Comparison of ENCODE assay signal across 19 cellular contexts in genomic region chr1:51300270-51300669, GRCh38. TPM values are rescaled to one million over a fixed set of nuclear protein-coding genes. Genes with fewer than 3 reads are reported as not detected.
DNase-seq lines count a peak whose midpoint lies in the region; ATAC-seq, FAIRE-seq and TF ChIP-seq lines count a peak whose summit lies in the region.
"Had no signal": no experiment of that assay in that cellular context is flagged by ENCODE, and none has a peak within 500 bp of the region (broad histone marks: within the 10 kb centered on the region; RNA-seq: fewer than 3 reads in every experiment).

No MANE protein-coding gene starts in this region.

- H3K9me3 ChIP-seq in K562 (replicated peaks; ENCODE audit: control insufficient read depth, insufficient read depth, low read depth, low read length): no peaks in the 10 kb centered on the region
- no peaks in the 10 kb centered on the region for H3K9me3 ChIP-seq in sigmoid colon
- H3K9me3 ChIP-seq: HAP-1 had no signal

- H3K27me3 ChIP-seq in H7 (ENCODE audit: control insufficient read depth, insufficient read depth, low read length): peaks cover 4% of the 10 kb centered on the region; the same call in 1 of the 2 replicates
- no peaks in the 10 kb centered on the region for H3K27me3 ChIP-seq in K562 (ENCODE audit: control insufficient read depth in 2 of 2, insufficient read depth in 2 of 2, low read length in 2 of 2)
- peaks cover 0 to 7% (median 0%) of the 10 kb centered on the region in 3 donors for H3K27me3 ChIP-seq in sigmoid colon
- H3K27me3 ChIP-seq: BLaER1 had no signal

- no peak for DNase-seq in GM12891 (ENCODE audit: insufficient read length, low spot score)
- DNase-seq in H7: peak; percentile 25
- no peak for DNase-seq in K562 (ENCODE audit: extremely low read depth in 1 of 4, low spot score in 3 of 4)
- DNase-seq in sigmoid colon: peak; percentile 10
- no peak for DNase-seq in SIG-M5 treated with dmso at 0.1 percent for 504 hours (lab: John Stamatoyannopoulos, UW; ENCODE audit: unreplicated experiment)
- no peak for DNase-seq in glutamatergic neuron
- DNase-seq in stimulated activated CD4-positive, alpha-beta T cell treated with anti-CD3 and anti-CD28 coated beads, Interleukin-12 subunit alpha, Interleukin-12 subunit beta, amount 100 ng/mL, for 4 hours: no peak
- DNase-seq: 8988T; CD8-positive, alpha-beta T cell; COR-L47; DMS 273 treated with DMSO at 0.1 percent for 48 hours; DMS53; GOT3 had no signal

- no peak overlapping the region for H3K27ac Mint-ChIP-seq in glutamatergic neuron (ENCODE audit: unreplicated experiment)
- H3K27ac Mint-ChIP-seq: CD8-positive, alpha-beta T cell had no signal

- in situ Hi-C loops in K562 (cut with MboI): no loop called here

- H3K4me3 Mint-ChIP-seq in glutamatergic neuron (ENCODE audit: unreplicated experiment): no peak overlapping the region
- H3K4me3 Mint-ChIP-seq: CD14-positive monocyte; CD8-positive, alpha-beta T cell had no signal

- H3K4me1 ChIP-seq in K562 (replicated peaks in 1 of 2; ENCODE audit: control insufficient read depth in 2 of 2, insufficient read depth in 2 of 2, low read length in 2 of 2): peaks cover 16 to 61% of the 10 kb centered on the region in 2 experiments; a peak in 4 of 5 replicates
- H3K4me1 ChIP-seq in sigmoid colon: peaks cover 0 to 12% (median 9%) of the 10 kb centered on the region in 4 donors

- no peak overlapping the region for H3K9ac ChIP-seq in K562 (ENCODE audit: insufficient read depth in 1 of 2, low read depth in 2 of 2, low read length in 2 of 2)
- H3K9ac ChIP-seq: BLaER1 had no signal

- CTCF ChIA-PET in K562 (lab: Yijun Ruan, JAX; ENCODE audit: low intra/inter-chr PET ratio): no interaction called here

- no peaks in the 10 kb centered on the region for H3K79me2 ChIP-seq in K562 (ENCODE audit: control insufficient read depth, insufficient read depth, low read length)

- H4K20me1 ChIP-seq in K562 (replicated peaks; ENCODE audit: control insufficient read depth, insufficient read depth, low read length): no peaks in the 10 kb centered on the region
- H4K20me1 ChIP-seq: BLaER1 had no signal

- 33% methylated on average over 3 of the region's 3 CpGs for WGBS in K562 (ENCODE audit: insufficient coverage, low coverage, missing lambda C conversion rate)
- 69 to 76% methylated on average over 3 of the region's 3 CpGs for WGBS in sigmoid colon, 2 donors

- H3K4me2 ChIP-seq in K562 (ENCODE audit: insufficient read depth, low read length): no peak overlapping the region

- H2AFZ ChIP-seq in K562 (ENCODE audit: low read depth, low read length): no peak overlapping the region

- peaks cover 12% of the 10 kb centered on the region for H3K4me1 Mint-ChIP-seq in glutamatergic neuron (ENCODE audit: low read depth, unreplicated experiment)

- no peak for TF ChIP-seq EP300 in K562 (IDR thresholded peaks at IDR 0.05; ENCODE audit: low read length)
- no peak for TF ChIP-seq EP300 in sigmoid colon (IDR thresholded peaks at IDR 0.05)

- peak; percentile 45 for FAIRE-seq in GM12891 (lab: Jason Lieb, UNC)
- FAIRE-seq in K562 (lab: Jason Lieb, UNC): no peak
- FAIRE-seq: G401.6 had no signal

- ATAC-seq in K562: no peak
- ATAC-seq: CD8-positive, alpha-beta T cell had no signal

- POLR2A ChIA-PET in K562 (lab: Yijun Ruan, JAX): interaction anchor here (0.6 kb wide), 1 partner anchor 28 kb away, joined by 5 read pairs; no protein-coding TSS in a partner anchor

- TF ChIP-seq CTCF in K562 (IDR thresholded peaks at IDR 0.05 in 2 of 3, conservative IDR thresholded peaks at IDR 0.05 in 1 of 3; ENCODE audit: insufficient read depth in 2 of 3, low read depth in 1 of 3, low read length in 3 of 3): no peak
- no peak for TF ChIP-seq CTCF in sigmoid colon (IDR thresholded peaks at IDR 0.05)
- no peak for TF ChIP-seq CTCF in glutamatergic neuron (IDR thresholded peaks at IDR 0.05; ENCODE audit: partially characterized antibody, unreplicated experiment)

- intact Hi-C loops in K562 (cut with micrococcal nuclease): no loop called here
- intact Hi-C loops in sigmoid colon (cut with DNase I): no loop called here

- no peak overlapping the region for H3K4me3 ChIP-seq in H7 (ENCODE audit: insufficient read depth, low read depth, low read length)
- no peak overlapping the region for H3K4me3 ChIP-seq in K562
- no peak overlapping the region for H3K4me3 ChIP-seq in sigmoid colon
- H3K4me3 ChIP-seq: BLaER1, HAP-1 had no signal

- peaks cover 5% of the 10 kb centered on the region for H3K27me3 Mint-ChIP-seq in glutamatergic neuron (ENCODE audit: unreplicated experiment)

- no peaks in the 10 kb centered on the region for H3K9me1 ChIP-seq in K562 (ENCODE audit: control insufficient read depth, insufficient read depth, low read length)

- TF ChIP-seq RAD21 in K562 (CRISPR knock-in tag; conservative IDR thresholded peaks at IDR 0.05 in 1 of 2, IDR thresholded peaks at IDR 0.05 in 1 of 2): no peak

- BruUV-seq in K562 (replicated peaks; lab: Mats Ljungman, UMichigan): no TSS peak

- no peak overlapping the region for H3K27ac ChIP-seq in K562 (ENCODE audit: extremely low read depth, low read depth, low read length)
- H3K27ac ChIP-seq in sigmoid colon: no peak overlapping the region
- H3K27ac ChIP-seq: BLaER1, HL-60 had no signal

- no peaks in the 10 kb centered on the region for H3K36me3 ChIP-seq in H7 (replicated peaks; ENCODE audit: control insufficient read depth, insufficient read depth, low read length)
- H3K36me3 ChIP-seq in K562 (ENCODE audit: control insufficient read depth, insufficient read depth, low read length): no peaks in the 10 kb centered on the region
- no peaks in the 10 kb centered on the region for H3K36me3 ChIP-seq in sigmoid colon
- H3K36me3 ChIP-seq: BLaER1, HAP-1 had no signal

- no peaks in the 10 kb centered on the region for H3K9me3 Mint-ChIP-seq in glutamatergic neuron (ENCODE audit: unreplicated experiment)
- H3K9me3 Mint-ChIP-seq: CD8-positive, alpha-beta T cell had no signal

- TF ChIP-seq POLR2A in GM12891 (IDR thresholded peaks at IDR 0.05; ENCODE audit: low read depth, low read length) (no peak), K562 (conservative IDR thresholded peaks at IDR 0.05) (no peak), sigmoid colon (IDR thresholded peaks at IDR 0.05) (no peak)

- H3K36me3 Mint-ChIP-seq in glutamatergic neuron (ENCODE audit: unreplicated experiment): peaks cover 7% of the 10 kb centered on the region
- H3K36me3 Mint-ChIP-seq: CD14-positive monocyte; CD8-positive, alpha-beta T cell had no signal

TF ChIP-seq in GM12891, 5 proteins besides CTCF, POLR2A, EP300 and RAD21:
- no peak for TF ChIP-seq POLR2AphosphoS5 (IDR thresholded peaks at IDR 0.05; ENCODE audit: low read depth, low read length)
- no peak for TF ChIP-seq SPI1 (IDR thresholded peaks at IDR 0.05; ENCODE audit: low read depth, low read length)
- no peak for TF ChIP-seq PAX5 (IDR thresholded peaks at IDR 0.05; ENCODE audit: insufficient read depth, low read length, severe bottlenecking)
- TF ChIP-seq POU2F2 (IDR thresholded peaks at IDR 0.05; ENCODE audit: low read depth, low read length): no peak

TF ChIP-seq in K562, 482 proteins besides CTCF, POLR2A, EP300 and RAD21 (continues in another document):
- TF ChIP-seq, protein P1, sequence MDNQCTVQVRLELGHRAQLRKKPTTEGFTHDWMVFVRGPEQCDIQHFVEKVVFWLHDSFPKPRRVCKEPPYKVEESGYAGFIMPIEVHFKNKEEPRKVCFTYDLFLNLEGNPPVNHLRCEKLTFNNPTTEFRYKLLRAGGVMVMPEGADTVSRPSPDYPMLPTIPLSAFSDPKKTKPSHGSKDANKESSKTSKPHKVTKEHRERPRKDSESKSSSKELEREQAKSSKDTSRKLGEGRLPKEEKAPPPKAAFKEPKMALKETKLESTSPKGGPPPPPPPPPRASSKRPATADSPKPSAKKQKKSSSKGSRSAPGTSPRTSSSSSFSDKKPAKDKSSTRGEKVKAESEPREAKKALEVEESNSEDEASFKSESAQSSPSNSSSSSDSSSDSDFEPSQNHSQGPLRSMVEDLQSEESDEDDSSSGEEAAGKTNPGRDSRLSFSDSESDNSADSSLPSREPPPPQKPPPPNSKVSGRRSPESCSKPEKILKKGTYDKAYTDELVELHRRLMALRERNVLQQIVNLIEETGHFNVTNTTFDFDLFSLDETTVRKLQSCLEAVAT (IDR thresholded peaks at IDR 0.05): 0 out of 4 replicates have a peak, but pooled peaks of 1 of the 2 experiments have one; percentile 33
- TF ChIP-seq, protein P2, sequence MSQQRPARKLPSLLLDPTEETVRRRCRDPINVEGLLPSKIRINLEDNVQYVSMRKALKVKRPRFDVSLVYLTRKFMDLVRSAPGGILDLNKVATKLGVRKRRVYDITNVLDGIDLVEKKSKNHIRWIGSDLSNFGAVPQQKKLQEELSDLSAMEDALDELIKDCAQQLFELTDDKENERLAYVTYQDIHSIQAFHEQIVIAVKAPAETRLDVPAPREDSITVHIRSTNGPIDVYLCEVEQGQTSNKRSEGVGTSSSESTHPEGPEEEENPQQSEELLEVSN (IDR thresholded peaks at IDR 0.05; ENCODE audit: borderline replicate concordance in 1 of 2, extremely low read depth in 1 of 2, insufficient read depth in 1 of 2, insufficient read length in 1 of 2, low read depth in 1 of 2, low read length in 1 of 2, poor library complexity in 1 of 2, severe bottlenecking in 1 of 2): peak in 1 of 2 experiments; percentile 1
- TF ChIP-seq NR3C1 (CRISPR knock-in tag; IDR thresholded peaks at IDR 0.05): no peak

RNA-seq across cellular contexts. Expression of gene TTC39A, which starts 30.1 kb away (rescaled TPM):
- polyA plus RNA-seq in GM12891 (2012; ENCODE audit: low read depth, missing spikeins): 1.6 TPM
- total RNA-seq in H7 (2014; rRNA removed; shearing (Covaris generic)): 11.6 and 12.3 TPM in 2 replicates
- total RNA-seq in K562 (2011; cell fraction: chromatin; rRNA removed; ENCODE audit: low replicate concordance): 1.6 and 1.9 TPM in 2 replicates
- 0.53 and 2.7 TPM in 2 replicates for total RNA-seq in K562 (2011; cell fraction: nucleolus; rRNA removed)
- total RNA-seq in K562 (2011; cell fraction: nucleoplasm; rRNA removed): 0.51 and 2.1 TPM in 2 replicates
- total RNA-seq in K562 (2014; rRNA removed) (0.18 and 0.20 TPM in 2 replicates), K562 (2014; rRNA removed; fragmentation: Illumina TruSeq; extraction: Trizol) (0.40 and 0.48 TPM in 2 replicates), K562 (2015; rRNA removed; fragmentation: Illumina TruSeq; extraction: Trizol) (0.34 and 0.36 TPM in 2 replicates), K562 (2021) (0.53 and 0.92 TPM in 2 replicates), sigmoid colon (1 to 10 TPM in 1 of 4 donors, under 1 TPM in 2, not detected in 1; under 0.01 to 1.4 (median 0.14) TPM), glutamatergic neuron (ENCODE audit: unreplicated experiment) (28.0 TPM)
- polyA plus RNA-seq in K562 (2011; rRNA removed) (0.74 and 0.82 TPM in 2 replicates), K562 (2014; fragmentation: Illumina TruSeq; extraction: Trizol) (0.27 and 0.32 TPM in 2 replicates), K562 (2014; fragmentation: Nextera tagmentation; extraction: Ambion mirVana) (under 1 TPM; 0.21 to 0.35 TPM), K562 (2014; rRNA removed) (0.19 and 0.23 TPM in 2 replicates), sigmoid colon (10 to 100 TPM; 31.2 to 71.7 (median 65.5) TPM)
- polyA plus RNA-seq in K562 (2011; cell fraction: cytosol; rRNA removed): 0.37 and 2.8 TPM in 2 replicates
- 0.51 and 0.75 TPM in 2 replicates for polyA plus RNA-seq in K562 (2011; cell fraction: nucleus; rRNA removed)
- 0.47 and 0.89 TPM in 2 replicates for polyA plus RNA-seq in K562 (2012)
- 2.0 and 2.1 TPM in 2 replicates for polyA minus RNA-seq in K562 (2011; rRNA and poly(A)+ RNA removed)
- polyA minus RNA-seq in K562 (2011; cell fraction: cytosol; rRNA and poly(A)+ RNA removed): not detected in 2 replicates
- polyA minus RNA-seq in K562 (2011; cell fraction: nucleus; rRNA and poly(A)+ RNA removed): 0.13 and 0.89 TPM in 2 replicates
- total RNA-seq: CD8-positive, alpha-beta T cell; HT1080 had no signal
- polyA plus RNA-seq: CD14-positive monocyte had no signal

Comparison
In these comparisons a context has a peak if more than half of its experiments do, and no peak if none do; other contexts are left out.
1. DNase-seq: peak in H7 (single experiment) and sigmoid colon (single experiment); none in GM12891 (single experiment), K562 (0 of 4), SIG-M5 treated with dmso at 0.1 percent for 504 hours (single experiment), glutamatergic neuron (single experiment) and stimulated activated CD4-positive, alpha-beta T cell treated with anti-CD3 and anti-CD28 coated beads, Interleukin-12 subunit alpha, Interleukin-12 subunit beta, amount 100 ng/mL, for 4 hours (single experiment).